20 cellular contexts compared by ENCODE assay signal in genomic region chr2:167962436-167963226, GRCh38.
"Had no signal": no experiment of that assay in that cellular context is flagged by ENCODE, and none has a peak within 500 bp of the region (broad histone marks: within the 10 kb centered on the region; RNA-seq: fewer than 3 reads in every experiment).

No MANE protein-coding gene starts in this region.

- DNase-seq: activated gamma-delta T cell treated with Interleukin-2 at 50 U/mL for 16 hours; adrenal gland; dorsolateral prefrontal cortex; endodermal cell; foreskin keratinocyte; hippocampal formation; left colon; right cardiac atrium; stimulated activated naive CD8-positive, alpha-beta T cell treated with anti-CD3 and anti-CD28 coated beads, Interleukin-15, amount 100 ng/mL, for 72 hours; T-helper 9 cell; transverse colon had no signal

- FAIRE-seq: colon, islet of Langerhans had no signal

- ATAC-seq: activated naive CD4-positive, alpha-beta T cell treated with anti-CD3 and anti-CD28 coated beads, Interleukin-2, amount 50 U/mL, for 72 hours; foreskin keratinocyte; left colon; right cardiac atrium; stimulated activated naive CD8-positive, alpha-beta T cell treated with anti-CD3 and anti-CD28 coated beads, Interleukin-15, amount 100 ng/mL, for 72 hours had no signal

- H3K27me3 Mint-ChIP-seq: stimulated activated naive CD8-positive, alpha-beta T cell treated with anti-CD3 and anti-CD28 coated beads, Interleukin-15, amount 100 ng/mL, for 72 hours had no signal

- H3K4me3 ChIP-seq: adrenal gland, dorsolateral prefrontal cortex, lung, prostate gland, skin epidermis, suprapubic skin, transverse colon, vagina had no signal

- H3K36me3 ChIP-seq: adrenal gland, prostate gland, transverse colon had no signal

- H3K27ac Mint-ChIP-seq: activated naive CD4-positive, alpha-beta T cell treated with anti-CD3 and anti-CD28 coated beads, Interleukin-2, amount 50 U/mL, for 72 hours; activated T-helper 1 cell treated with anti-CD3 and anti-CD28 coated beads, Interleukin-12 subunit alpha, Interleukin-12 subunit beta, Interleukin-2, Interleukin-4 antibody, amounts not matched to agents 30 ng/mL and 10 ng/mL and 1 ng/mL, durations not matched to agents 14 hours and 24 hours and 36 hours had no signal

- H3K4me3 Mint-ChIP-seq: activated T-helper 1 cell treated with anti-CD3 and anti-CD28 coated beads, Interleukin-12 subunit alpha, Interleukin-12 subunit beta, Interleukin-2, Interleukin-4 antibody, amounts not matched to agents 30 ng/mL and 10 ng/mL and 1 ng/mL, durations not matched to agents 14 hours and 24 hours and 36 hours; endodermal cell; stimulated activated naive CD8-positive, alpha-beta T cell treated with anti-CD3 and anti-CD28 coated beads, Interleukin-15, amount 100 ng/mL, for 72 hours had no signal

- H3K27me3 ChIP-seq: adrenal gland, dorsolateral prefrontal cortex, foreskin keratinocyte, suprapubic skin, transverse colon, vagina had no signal

- H3K9me3 Mint-ChIP-seq: activated naive CD4-positive, alpha-beta T cell treated with anti-CD3 and anti-CD28 coated beads, Interleukin-2, amount 50 U/mL, for 72 hours; activated T-helper 1 cell treated with anti-CD3 and anti-CD28 coated beads, Interleukin-12 subunit alpha, Interleukin-12 subunit beta, Interleukin-2, Interleukin-4 antibody, amounts not matched to agents 30 ng/mL and 10 ng/mL and 1 ng/mL, durations not matched to agents 14 hours and 24 hours and 36 hours; endodermal cell; stimulated activated naive CD8-positive, alpha-beta T cell treated with anti-CD3 and anti-CD28 coated beads, Interleukin-15, amount 100 ng/mL, for 72 hours had no signal
